ENCODE assay signal across 1 cellular context in the genomic region with DNA sequence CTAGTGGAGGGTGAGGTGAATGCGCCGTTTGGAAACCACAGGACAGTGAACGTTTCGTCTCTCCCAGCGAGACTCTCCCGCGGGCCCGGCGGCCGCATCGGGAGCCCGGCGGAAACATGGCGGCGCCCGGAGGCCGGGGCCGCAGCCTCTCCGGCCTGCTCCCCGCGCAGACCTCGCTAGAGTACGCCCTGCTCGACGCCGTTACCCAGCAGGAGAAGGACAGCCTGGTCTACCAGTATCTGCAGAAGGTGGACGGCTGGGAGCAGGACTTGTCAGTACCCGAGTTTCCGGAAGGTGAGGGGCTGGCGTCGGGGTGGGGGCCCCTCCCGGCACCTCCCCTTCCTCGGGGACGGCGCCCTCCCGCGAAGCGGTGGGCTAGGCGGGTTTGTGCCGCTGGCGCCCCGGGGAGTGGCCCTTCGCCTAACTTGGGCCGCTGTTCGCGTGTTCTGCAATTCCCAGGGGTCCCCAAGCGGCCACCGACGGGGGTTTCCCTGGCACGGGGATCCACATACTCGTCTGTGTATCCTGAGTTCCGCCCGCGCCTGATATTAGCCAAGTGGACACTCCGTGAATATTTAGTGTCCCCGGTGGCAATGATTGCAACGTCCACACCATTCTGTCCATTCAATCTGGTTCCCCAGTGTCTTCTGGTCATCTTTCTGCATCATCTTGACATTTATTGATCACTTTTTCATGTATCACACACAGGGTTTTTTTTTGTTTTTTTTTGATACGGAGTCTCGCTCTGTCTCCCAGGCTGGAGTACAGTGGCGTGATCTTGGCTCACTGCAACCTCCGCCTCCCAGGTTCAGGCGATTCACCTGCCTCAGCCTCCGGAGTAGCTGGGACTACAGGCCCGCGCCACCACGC.
TF ChIP-seq lines count a peak whose summit lies in the region.

No MANE protein-coding gene starts in this region.

TF ChIP-seq in HepG2, 621 proteins besides CTCF, POLR2A, EP300 and RAD21 (continued from another document and continues in another):
- TF ChIP-seq, protein P1, sequence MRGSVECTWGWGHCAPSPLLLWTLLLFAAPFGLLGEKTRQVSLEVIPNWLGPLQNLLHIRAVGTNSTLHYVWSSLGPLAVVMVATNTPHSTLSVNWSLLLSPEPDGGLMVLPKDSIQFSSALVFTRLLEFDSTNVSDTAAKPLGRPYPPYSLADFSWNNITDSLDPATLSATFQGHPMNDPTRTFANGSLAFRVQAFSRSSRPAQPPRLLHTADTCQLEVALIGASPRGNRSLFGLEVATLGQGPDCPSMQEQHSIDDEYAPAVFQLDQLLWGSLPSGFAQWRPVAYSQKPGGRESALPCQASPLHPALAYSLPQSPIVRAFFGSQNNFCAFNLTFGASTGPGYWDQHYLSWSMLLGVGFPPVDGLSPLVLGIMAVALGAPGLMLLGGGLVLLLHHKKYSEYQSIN (CRISPR knock-in tag; IDR thresholded peaks at IDR 0.05; ENCODE audit: borderline replicate concordance): no peak
- peak; percentile 59 for TF ChIP-seq TAF15 (IDR thresholded peaks at IDR 0.05; ENCODE audit: low read depth, low read length, poor library complexity, severe bottlenecking)
- 0 out of 2 replicates have a peak, but pooled peaks have one; percentile 17 for TF ChIP-seq CCDC6 (CRISPR knock-in tag; IDR thresholded peaks at IDR 0.05)
- TF ChIP-seq, protein P2, sequence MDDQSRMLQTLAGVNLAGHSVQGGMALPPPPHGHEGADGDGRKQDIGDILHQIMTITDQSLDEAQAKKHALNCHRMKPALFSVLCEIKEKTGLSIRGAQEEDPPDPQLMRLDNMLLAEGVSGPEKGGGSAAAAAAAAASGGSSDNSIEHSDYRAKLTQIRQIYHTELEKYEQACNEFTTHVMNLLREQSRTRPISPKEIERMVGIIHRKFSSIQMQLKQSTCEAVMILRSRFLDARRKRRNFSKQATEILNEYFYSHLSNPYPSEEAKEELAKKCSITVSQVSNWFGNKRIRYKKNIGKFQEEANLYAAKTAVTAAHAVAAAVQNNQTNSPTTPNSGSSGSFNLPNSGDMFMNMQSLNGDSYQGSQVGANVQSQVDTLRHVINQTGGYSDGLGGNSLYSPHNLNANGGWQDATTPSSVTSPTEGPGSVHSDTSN (CRISPR knock-in tag; IDR thresholded peaks at IDR 0.05; ENCODE audit: borderline replicate concordance): no peak
- TF ChIP-seq TBL1XR1 (IDR thresholded peaks at IDR 0.05; ENCODE audit: borderline replicate concordance, low read length, partially characterized antibody): no peak
- TF ChIP-seq MTA1 (CRISPR knock-in tag; IDR thresholded peaks at IDR 0.05; ENCODE audit: borderline replicate concordance): 0 out of 2 replicates have a peak, but pooled peaks have one; percentile 26
- no peak for TF ChIP-seq DNMT3B (CRISPR knock-in tag; conservative IDR thresholded peaks at IDR 0.05)
- TF ChIP-seq, protein P3, sequence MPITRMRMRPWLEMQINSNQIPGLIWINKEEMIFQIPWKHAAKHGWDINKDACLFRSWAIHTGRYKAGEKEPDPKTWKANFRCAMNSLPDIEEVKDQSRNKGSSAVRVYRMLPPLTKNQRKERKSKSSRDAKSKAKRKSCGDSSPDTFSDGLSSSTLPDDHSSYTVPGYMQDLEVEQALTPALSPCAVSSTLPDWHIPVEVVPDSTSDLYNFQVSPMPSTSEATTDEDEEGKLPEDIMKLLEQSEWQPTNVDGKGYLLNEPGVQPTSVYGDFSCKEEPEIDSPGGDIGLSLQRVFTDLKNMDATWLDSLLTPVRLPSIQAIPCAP (CRISPR knock-in tag; IDR thresholded peaks at IDR 0.05; ENCODE audit: low read depth): no peak
- TF ChIP-seq ZNF670 (CRISPR knock-in tag; IDR thresholded peaks at IDR 0.05; ENCODE audit: borderline replicate concordance): no peak
- TF ChIP-seq PHB2 (IDR thresholded peaks at IDR 0.05; ENCODE audit: partially characterized antibody): no peak
- TF ChIP-seq, protein P4, sequence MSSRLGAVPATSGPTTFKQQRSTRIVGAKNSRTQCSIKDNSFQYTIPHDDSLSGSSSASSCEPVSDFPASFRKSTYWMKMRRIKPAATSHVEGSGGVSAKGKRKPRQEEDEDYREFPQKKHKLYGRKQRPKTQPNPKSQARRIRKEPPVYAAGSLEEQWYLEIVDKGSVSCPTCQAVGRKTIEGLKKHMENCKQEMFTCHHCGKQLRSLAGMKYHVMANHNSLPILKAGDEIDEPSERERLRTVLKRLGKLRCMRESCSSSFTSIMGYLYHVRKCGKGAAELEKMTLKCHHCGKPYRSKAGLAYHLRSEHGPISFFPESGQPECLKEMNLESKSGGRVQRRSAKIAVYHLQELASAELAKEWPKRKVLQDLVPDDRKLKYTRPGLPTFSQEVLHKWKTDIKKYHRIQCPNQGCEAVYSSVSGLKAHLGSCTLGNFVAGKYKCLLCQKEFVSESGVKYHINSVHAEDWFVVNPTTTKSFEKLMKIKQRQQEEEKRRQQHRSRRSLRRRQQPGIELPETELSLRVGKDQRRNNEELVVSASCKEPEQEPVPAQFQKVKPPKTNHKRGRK (CRISPR knock-in tag; IDR thresholded peaks at IDR 0.05): 0 out of 2 replicates have a peak, but pooled peaks have one; percentile 14
- no peak for TF ChIP-seq GFI1 (CRISPR knock-in tag; IDR thresholded peaks at IDR 0.05; ENCODE audit: borderline replicate concordance)
- TF ChIP-seq ZNF619 (CRISPR knock-in tag; IDR thresholded peaks at IDR 0.05): peak; percentile 89; the same call in 1 of the 2 replicates
- TF ChIP-seq SKI (IDR thresholded peaks at IDR 0.05; ENCODE audit: partially characterized antibody): no peak
- TF ChIP-seq, protein P5, sequence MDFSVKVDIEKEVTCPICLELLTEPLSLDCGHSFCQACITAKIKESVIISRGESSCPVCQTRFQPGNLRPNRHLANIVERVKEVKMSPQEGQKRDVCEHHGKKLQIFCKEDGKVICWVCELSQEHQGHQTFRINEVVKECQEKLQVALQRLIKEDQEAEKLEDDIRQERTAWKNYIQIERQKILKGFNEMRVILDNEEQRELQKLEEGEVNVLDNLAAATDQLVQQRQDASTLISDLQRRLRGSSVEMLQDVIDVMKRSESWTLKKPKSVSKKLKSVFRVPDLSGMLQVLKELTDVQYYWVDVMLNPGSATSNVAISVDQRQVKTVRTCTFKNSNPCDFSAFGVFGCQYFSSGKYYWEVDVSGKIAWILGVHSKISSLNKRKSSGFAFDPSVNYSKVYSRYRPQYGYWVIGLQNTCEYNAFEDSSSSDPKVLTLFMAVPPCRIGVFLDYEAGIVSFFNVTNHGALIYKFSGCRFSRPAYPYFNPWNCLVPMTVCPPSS (IDR thresholded peaks at IDR 0.05): no peak
- no peak for TF ChIP-seq ATF1 (CRISPR knock-in tag; IDR thresholded peaks at IDR 0.05)
- TF ChIP-seq SIX1 (CRISPR knock-in tag; IDR thresholded peaks at IDR 0.05; ENCODE audit: borderline replicate concordance): no peak
- TF ChIP-seq, protein P6, sequence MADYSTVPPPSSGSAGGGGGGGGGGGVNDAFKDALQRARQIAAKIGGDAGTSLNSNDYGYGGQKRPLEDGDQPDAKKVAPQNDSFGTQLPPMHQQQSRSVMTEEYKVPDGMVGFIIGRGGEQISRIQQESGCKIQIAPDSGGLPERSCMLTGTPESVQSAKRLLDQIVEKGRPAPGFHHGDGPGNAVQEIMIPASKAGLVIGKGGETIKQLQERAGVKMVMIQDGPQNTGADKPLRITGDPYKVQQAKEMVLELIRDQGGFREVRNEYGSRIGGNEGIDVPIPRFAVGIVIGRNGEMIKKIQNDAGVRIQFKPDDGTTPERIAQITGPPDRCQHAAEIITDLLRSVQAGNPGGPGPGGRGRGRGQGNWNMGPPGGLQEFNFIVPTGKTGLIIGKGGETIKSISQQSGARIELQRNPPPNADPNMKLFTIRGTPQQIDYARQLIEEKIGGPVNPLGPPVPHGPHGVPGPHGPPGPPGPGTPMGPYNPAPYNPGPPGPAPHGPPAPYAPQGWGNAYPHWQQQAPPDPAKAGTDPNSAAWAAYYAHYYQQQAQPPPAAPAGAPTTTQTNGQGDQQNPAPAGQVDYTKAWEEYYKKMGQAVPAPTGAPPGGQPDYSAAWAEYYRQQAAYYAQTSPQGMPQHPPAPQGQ (CRISPR knock-in tag; IDR thresholded peaks at IDR 0.05; ENCODE audit: borderline replicate concordance): no peak
- peak; percentile 73 for TF ChIP-seq ZNF563 (CRISPR knock-in tag; IDR thresholded peaks at IDR 0.05)
- TF ChIP-seq FLYWCH1 (CRISPR knock-in tag; IDR thresholded peaks at IDR 0.05): no peak
- TF ChIP-seq ZNF12 (CRISPR knock-in tag; IDR thresholded peaks at IDR 0.05): no peak
- TF ChIP-seq IRF2 (CRISPR knock-in tag; IDR thresholded peaks at IDR 0.05): peak; percentile 31; the same call in 1 of the 2 replicates
- no peak for TF ChIP-seq SUZ12 (IDR thresholded peaks at IDR 0.05; ENCODE audit: low read depth, low read length)
- 0 out of 2 replicates have a peak, but pooled peaks have one; percentile 9 for TF ChIP-seq KLF6 (CRISPR knock-in tag; IDR thresholded peaks at IDR 0.05)
- TF ChIP-seq ZFYVE20 (CRISPR knock-in tag; IDR thresholded peaks at IDR 0.05; ENCODE audit: borderline replicate concordance, low read depth): no peak
- peak; percentile 64; the same call in 1 of the 2 replicates for TF ChIP-seq ZNF83 (CRISPR knock-in tag; IDR thresholded peaks at IDR 0.05; ENCODE audit: borderline replicate concordance)
- TF ChIP-seq, protein P7, sequence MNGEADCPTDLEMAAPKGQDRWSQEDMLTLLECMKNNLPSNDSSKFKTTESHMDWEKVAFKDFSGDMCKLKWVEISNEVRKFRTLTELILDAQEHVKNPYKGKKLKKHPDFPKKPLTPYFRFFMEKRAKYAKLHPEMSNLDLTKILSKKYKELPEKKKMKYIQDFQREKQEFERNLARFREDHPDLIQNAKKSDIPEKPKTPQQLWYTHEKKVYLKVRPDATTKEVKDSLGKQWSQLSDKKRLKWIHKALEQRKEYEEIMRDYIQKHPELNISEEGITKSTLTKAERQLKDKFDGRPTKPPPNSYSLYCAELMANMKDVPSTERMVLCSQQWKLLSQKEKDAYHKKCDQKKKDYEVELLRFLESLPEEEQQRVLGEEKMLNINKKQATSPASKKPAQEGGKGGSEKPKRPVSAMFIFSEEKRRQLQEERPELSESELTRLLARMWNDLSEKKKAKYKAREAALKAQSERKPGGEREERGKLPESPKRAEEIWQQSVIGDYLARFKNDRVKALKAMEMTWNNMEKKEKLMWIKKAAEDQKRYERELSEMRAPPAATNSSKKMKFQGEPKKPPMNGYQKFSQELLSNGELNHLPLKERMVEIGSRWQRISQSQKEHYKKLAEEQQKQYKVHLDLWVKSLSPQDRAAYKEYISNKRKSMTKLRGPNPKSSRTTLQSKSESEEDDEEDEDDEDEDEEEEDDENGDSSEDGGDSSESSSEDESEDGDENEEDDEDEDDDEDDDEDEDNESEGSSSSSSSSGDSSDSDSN (CRISPR knock-in tag; IDR thresholded peaks at IDR 0.05): peak; percentile 68
- no peak for TF ChIP-seq MTA3 (CRISPR knock-in tag; IDR thresholded peaks at IDR 0.05)
- TF ChIP-seq SMARCE1 (IDR thresholded peaks at IDR 0.05; ENCODE audit: borderline replicate concordance): no peak
- no peak for TF ChIP-seq HOXA7 (CRISPR knock-in tag; IDR thresholded peaks at IDR 0.05)
- TF ChIP-seq CBX5 (CRISPR knock-in tag; IDR thresholded peaks at IDR 0.05; ENCODE audit: borderline replicate concordance): no peak
- no peak for TF ChIP-seq GPN1 (CRISPR knock-in tag; IDR thresholded peaks at IDR 0.05; ENCODE audit: borderline replicate concordance)
- TF ChIP-seq ZNF570 (CRISPR knock-in tag; IDR thresholded peaks at IDR 0.05; ENCODE audit: borderline replicate concordance): no peak
- TF ChIP-seq, protein P8, sequence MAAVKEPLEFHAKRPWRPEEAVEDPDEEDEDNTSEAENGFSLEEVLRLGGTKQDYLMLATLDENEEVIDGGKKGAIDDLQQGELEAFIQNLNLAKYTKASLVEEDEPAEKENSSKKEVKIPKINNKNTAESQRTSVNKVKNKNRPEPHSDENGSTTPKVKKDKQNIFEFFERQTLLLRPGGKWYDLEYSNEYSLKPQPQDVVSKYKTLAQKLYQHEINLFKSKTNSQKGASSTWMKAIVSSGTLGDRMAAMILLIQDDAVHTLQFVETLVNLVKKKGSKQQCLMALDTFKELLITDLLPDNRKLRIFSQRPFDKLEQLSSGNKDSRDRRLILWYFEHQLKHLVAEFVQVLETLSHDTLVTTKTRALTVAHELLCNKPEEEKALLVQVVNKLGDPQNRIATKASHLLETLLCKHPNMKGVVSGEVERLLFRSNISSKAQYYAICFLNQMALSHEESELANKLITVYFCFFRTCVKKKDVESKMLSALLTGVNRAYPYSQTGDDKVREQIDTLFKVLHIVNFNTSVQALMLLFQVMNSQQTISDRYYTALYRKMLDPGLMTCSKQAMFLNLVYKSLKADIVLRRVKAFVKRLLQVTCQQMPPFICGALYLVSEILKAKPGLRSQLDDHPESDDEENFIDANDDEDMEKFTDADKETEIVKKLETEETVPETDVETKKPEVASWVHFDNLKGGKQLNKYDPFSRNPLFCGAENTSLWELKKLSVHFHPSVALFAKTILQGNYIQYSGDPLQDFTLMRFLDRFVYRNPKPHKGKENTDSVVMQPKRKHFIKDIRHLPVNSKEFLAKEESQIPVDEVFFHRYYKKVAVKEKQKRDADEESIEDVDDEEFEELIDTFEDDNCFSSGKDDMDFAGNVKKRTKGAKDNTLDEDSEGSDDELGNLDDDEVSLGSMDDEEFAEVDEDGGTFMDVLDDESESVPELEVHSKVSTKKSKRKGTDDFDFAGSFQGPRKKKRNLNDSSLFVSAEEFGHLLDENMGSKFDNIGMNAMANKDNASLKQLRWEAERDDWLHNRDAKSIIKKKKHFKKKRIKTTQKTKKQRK (IDR thresholded peaks at IDR 0.05; ENCODE audit: low read length): no peak
- TF ChIP-seq MIXL1 (CRISPR knock-in tag; IDR thresholded peaks at IDR 0.05): no peak
- no peak for TF ChIP-seq TBP (CRISPR knock-in tag; IDR thresholded peaks at IDR 0.05)
- no peak for TF ChIP-seq FOSL2 (CRISPR knock-in tag; IDR thresholded peaks at IDR 0.05)
- no peak for TF ChIP-seq TCF7L2 (IDR thresholded peaks at IDR 0.05; ENCODE audit: low read depth, low read length)
- no peak for TF ChIP-seq ZNF589 (CRISPR knock-in tag; conservative IDR thresholded peaks at IDR 0.05)
- TF ChIP-seq CEBPG (CRISPR knock-in tag; IDR thresholded peaks at IDR 0.05): peak; percentile 6; the same call in 1 of the 2 replicates
- no peak; the same call in 1 of the 2 replicates for TF ChIP-seq ZNF180 (CRISPR knock-in tag; IDR thresholded peaks at IDR 0.05; ENCODE audit: borderline replicate concordance, low read depth)
- no peak for TF ChIP-seq MAFF (IDR thresholded peaks at IDR 0.05; ENCODE audit: low read depth, low read length)
- no peak for TF ChIP-seq ZBTB20 (CRISPR knock-in tag; IDR thresholded peaks at IDR 0.05; ENCODE audit: borderline replicate concordance, low read depth)
- 0 out of 2 replicates have a peak, but pooled peaks have one; percentile 59 for TF ChIP-seq ZNF703 (CRISPR knock-in tag; IDR thresholded peaks at IDR 0.05; ENCODE audit: borderline replicate concordance)
- TF ChIP-seq, protein P9, sequence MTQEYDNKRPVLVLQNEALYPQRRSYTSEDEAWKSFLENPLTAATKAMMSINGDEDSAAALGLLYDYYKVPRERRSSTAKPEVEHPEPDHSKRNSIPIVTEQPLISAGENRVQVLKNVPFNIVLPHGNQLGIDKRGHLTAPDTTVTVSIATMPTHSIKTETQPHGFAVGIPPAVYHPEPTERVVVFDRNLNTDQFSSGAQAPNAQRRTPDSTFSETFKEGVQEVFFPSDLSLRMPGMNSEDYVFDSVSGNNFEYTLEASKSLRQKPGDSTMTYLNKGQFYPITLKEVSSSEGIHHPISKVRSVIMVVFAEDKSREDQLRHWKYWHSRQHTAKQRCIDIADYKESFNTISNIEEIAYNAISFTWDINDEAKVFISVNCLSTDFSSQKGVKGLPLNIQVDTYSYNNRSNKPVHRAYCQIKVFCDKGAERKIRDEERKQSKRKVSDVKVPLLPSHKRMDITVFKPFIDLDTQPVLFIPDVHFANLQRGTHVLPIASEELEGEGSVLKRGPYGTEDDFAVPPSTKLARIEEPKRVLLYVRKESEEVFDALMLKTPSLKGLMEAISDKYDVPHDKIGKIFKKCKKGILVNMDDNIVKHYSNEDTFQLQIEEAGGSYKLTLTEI (CRISPR knock-in tag; conservative IDR thresholded peaks at IDR 0.05): no peak
- TF ChIP-seq ZNF766 (CRISPR knock-in tag; IDR thresholded peaks at IDR 0.05; ENCODE audit: borderline replicate concordance): peak; percentile 41; the same call in 1 of the 2 replicates
- peak; percentile 5 for TF ChIP-seq MED8 (CRISPR knock-in tag; IDR thresholded peaks at IDR 0.05; ENCODE audit: insufficient replicate concordance)
